Comparison of ENCODE assay signal across 1 cellular context in genomic region chr3:20061331-20061730, GRCh38.
TF ChIP-seq lines count a peak whose summit lies in the region.

No MANE protein-coding gene starts in this region.

TF ChIP-seq in K562, 482 proteins besides CTCF, POLR2A, EP300 and RAD21 (continued from another document):
- no peak for TF ChIP-seq NKRF (IDR thresholded peaks at IDR 0.05; ENCODE audit: borderline replicate concordance)
- TF ChIP-seq KLF10 (CRISPR knock-in tag; IDR thresholded peaks at IDR 0.05), result no peak
- TF ChIP-seq ZNF184 (CRISPR knock-in tag; IDR thresholded peaks at IDR 0.05), result no peak
- TF ChIP-seq FOXM1 (IDR thresholded peaks at IDR 0.05; ENCODE audit: low read depth), result no peak
- no peak for TF ChIP-seq FOXM1 (CRISPR knock-in tag; IDR thresholded peaks at IDR 0.05; ENCODE audit: low read depth)
- 0 out of 4 replicates have a peak, but pooled peaks of 1 of the 2 experiments have one; percentile 24 for TF ChIP-seq MNT (conservative IDR thresholded peaks at IDR 0.05)
- TF ChIP-seq SAP30 (IDR thresholded peaks at IDR 0.05; ENCODE audit: borderline replicate concordance, insufficient read depth, low read depth, low read length, poor library complexity, severe bottlenecking), result no peak
- no peak for TF ChIP-seq GTF2F1 (IDR thresholded peaks at IDR 0.05; ENCODE audit: low read depth, low read length)
- 0 out of 4 replicates have a peak, but pooled peaks of 1 of the 2 experiments have one; percentile 20 for TF ChIP-seq CSDE1 (IDR thresholded peaks at IDR 0.05)
- TF ChIP-seq NFE2 (IDR thresholded peaks at IDR 0.05; ENCODE audit: low read depth), result peak; percentile 45; the same call in 1 of the 2 replicates
